Comparison of ENCODE assay signal across 11 cellular contexts in genomic region chr16:67406628-67407027, GRCh38. TPM values are rescaled to one million over a fixed set of nuclear protein-coding genes. Genes with fewer than 3 reads are reported as not detected.
DNase-seq lines count a peak whose midpoint lies in the region; ATAC-seq and TF ChIP-seq lines count a peak whose summit lies in the region.
"Had no signal": no experiment of that assay in that cellular context is flagged by ENCODE, and none has a peak within 500 bp of the region (broad histone marks: within the 10 kb centered on the region; RNA-seq: fewer than 3 reads in every experiment).

No MANE protein-coding gene starts in this region.

- CTCF ChIA-PET in Calu3 (lab: Charles Lee): no interaction called here

- H3K27me3 ChIP-seq in iPS-15b (ENCODE audit: control insufficient read depth, insufficient read depth, low read length) (no peaks in the 10 kb centered on the region), suprapubic skin (no peaks in the 10 kb centered on the region)

- H3K36me3 Mint-ChIP-seq in Calu3 (ENCODE audit: insufficient read depth, unreplicated experiment) (peaks cover 37% of the 10 kb centered on the region), natural killer cell (no peaks in the 10 kb centered on the region)

- TF ChIP-seq POLR2A in suprapubic skin (IDR thresholded peaks at IDR 0.05): no peak

- no peaks in the 10 kb centered on the region for H3K9me3 ChIP-seq in iPS-15b (ENCODE audit: control insufficient read depth, insufficient read depth, low read length)
- H3K9me3 ChIP-seq in suprapubic skin: no peaks in the 10 kb centered on the region

- H3K27ac ChIP-seq in suprapubic skin: peak overlapping the region; percentile 93

- H3K4me1 ChIP-seq in iPS-15b (ENCODE audit: control insufficient read depth, insufficient read depth, low read length) (peaks cover 12% of the 10 kb centered on the region), suprapubic skin (peaks cover 60% of the 10 kb centered on the region)

- intact Hi-C loops in Calu3 (cut with micrococcal nuclease; ENCODE audit: unreplicated experiment) (no loop called here), natural killer cell (cut with micrococcal nuclease) (no loop called here)

- DNase-seq in HFF-Myc (ENCODE audit: extremely low read depth, low read depth): peak; percentile 92
- peak; percentile 64 to 80 for DNase-seq in cardiac fibroblast (ENCODE audit: low read depth in 2 of 2)
- no peak for DNase-seq in suprapubic skin (ENCODE audit: low spot score in 2 of 2)
- DNase-seq in Calu3: no peak
- no peak for DNase-seq in natural killer cell
- DNase-seq: activated CD4-positive, alpha-beta T cell treated with anti-CD3 and anti-CD28 coated beads, Interleukin-2, amount 10 ng/mL, durations not matched to agents 24 days and 14 days; RPMI8226; stimulated activated CD4-positive, alpha-beta T cell treated with anti-CD3 and anti-CD28 coated beads, Interleukin-12 subunit alpha, Interleukin-12 subunit beta, amount 100 ng/mL, for 4 hours had no signal

- H3K27ac Mint-ChIP-seq in Calu3 (ENCODE audit: unreplicated experiment) (no peak overlapping the region), natural killer cell (no peak overlapping the region)
- H3K27ac Mint-ChIP-seq: activated CD4-positive, alpha-beta T cell treated with anti-CD3 and anti-CD28 coated beads, Interleukin-2, amount 10 ng/mL, durations not matched to agents 24 days and 14 days had no signal

- H3K4me3 Mint-ChIP-seq in Calu3 (ENCODE audit: low read depth, unreplicated experiment) (no peak overlapping the region), natural killer cell (no peak overlapping the region)
- H3K4me3 Mint-ChIP-seq: activated CD4-positive, alpha-beta T cell treated with anti-CD3 and anti-CD28 coated beads, Interleukin-2, amount 10 ng/mL, durations not matched to agents 24 days and 14 days had no signal

- peaks cover 54% of the 10 kb centered on the region for H3K4me1 Mint-ChIP-seq in Calu3 (ENCODE audit: low read depth, unreplicated experiment)
- peaks cover 0 to 4% of the 10 kb centered on the region in 2 donors for H3K4me1 Mint-ChIP-seq in natural killer cell
- H3K4me1 Mint-ChIP-seq: activated CD4-positive, alpha-beta T cell treated with anti-CD3 and anti-CD28 coated beads, Interleukin-2, amount 10 ng/mL, durations not matched to agents 24 days and 14 days had no signal

- WGBS in suprapubic skin: 0% methylated on average over 1 of the region's 3 CpGs

- ATAC-seq in GM19395 (IDR thresholded peaks at IDR 0.05; ENCODE audit: unreplicated experiment): no peak
- ATAC-seq in GM21619 (IDR thresholded peaks at IDR 0.05; ENCODE audit: unreplicated experiment): no peak
- ATAC-seq in natural killer cell: no peak

- TF ChIP-seq EP300 in suprapubic skin (IDR thresholded peaks at IDR 0.05): no peak

- H3K4me3 ChIP-seq in HFF-Myc (replicated peaks; ENCODE audit: low read depth, low read length) (no peak overlapping the region), cardiac fibroblast (replicated peaks in 1 of 2; ENCODE audit: low read depth in 2 of 2, low read length in 2 of 2) (no peak overlapping the region), iPS-15b (ENCODE audit: low read depth, low read length) (no peak overlapping the region), suprapubic skin (no peak overlapping the region)

- no TSS peak for BruUV-seq in Calu3 (replicated peaks; lab: Mats Ljungman, UMichigan)

- no peak for TF ChIP-seq CTCF in HFF-Myc (IDR thresholded peaks at IDR 0.05; ENCODE audit: low read depth, low read length, missing control alignments)
- no peak for TF ChIP-seq CTCF in cardiac fibroblast (IDR thresholded peaks at IDR 0.05; ENCODE audit: low read depth, low read length)
- TF ChIP-seq CTCF in suprapubic skin (IDR thresholded peaks at IDR 0.05): no peak
- no peak for TF ChIP-seq CTCF in Calu3 (IDR thresholded peaks at IDR 0.05; ENCODE audit: unreplicated experiment)
- no peak for TF ChIP-seq CTCF in natural killer cell (IDR thresholded peaks at IDR 0.05)

- peak overlapping the region; percentile 12 for H3K9ac ChIP-seq in iPS-15b (ENCODE audit: low read depth, low read length)

- H3K36me3 ChIP-seq in iPS-15b (ENCODE audit: control insufficient read depth, insufficient read depth, low read length) (no peaks in the 10 kb centered on the region), suprapubic skin (no peaks in the 10 kb centered on the region)

- H3K27me3 Mint-ChIP-seq in Calu3 (ENCODE audit: unreplicated experiment): no peaks in the 10 kb centered on the region
- peaks cover 0 to 5% of the 10 kb centered on the region in 2 donors for H3K27me3 Mint-ChIP-seq in natural killer cell (ENCODE audit: low read depth in 2 of 2)

- H3K9me3 Mint-ChIP-seq in Calu3 (ENCODE audit: low read depth, unreplicated experiment) (no peaks in the 10 kb centered on the region), natural killer cell (no peaks in the 10 kb centered on the region)
- H3K9me3 Mint-ChIP-seq: activated CD4-positive, alpha-beta T cell treated with anti-CD3 and anti-CD28 coated beads, Interleukin-2, amount 10 ng/mL, durations not matched to agents 24 days and 14 days had no signal

RNA-seq across cellular contexts. Expression of gene ZDHHC1, which starts 9.6 kb away (rescaled TPM):
- 10 to 100 TPM; 14.0 to 31.0 (median 23.8) TPM for total RNA-seq in suprapubic skin
- 22.6 and 24.4 TPM in 2 replicates for total RNA-seq in Calu3 (2022)
- total RNA-seq in natural killer cell: 1 to 10 TPM in 2 of 3 donors, under 1 TPM in 1; 0.88 to 2.5 (median 1.8) TPM

RNA-seq across cellular contexts. Expression of gene TPPP3, which starts 13.3 kb away (rescaled TPM):
- total RNA-seq in suprapubic skin (100 to 1,000 TPM in 3 of 4 donors, 10 to 100 TPM in 1; 47.6 to 182 (median 121) TPM), Calu3 (2022) (8.5 and 8.8 TPM in 2 replicates), natural killer cell (1 to 10 TPM in 2 of 3 donors, under 1 TPM in 1; 0.66 to 3.0 (median 1.4) TPM)
- total RNA-seq: activated CD4-positive, alpha-beta T cell treated with anti-CD3 and anti-CD28 coated beads, Interleukin-2, amount 10 ng/mL, durations not matched to agents 24 days and 14 days had no signal

RNA-seq across cellular contexts. Expression of gene HSD11B2, which starts 24.3 kb away (rescaled TPM):
- total RNA-seq in suprapubic skin (100 to 1,000 TPM in 1 of 4 donors, 10 to 100 TPM in 3; 45.6 to 164 (median 69.1) TPM), Calu3 (2022) (10.2 and 10.8 TPM in 2 replicates), natural killer cell (not detected)

Comparison
In these comparisons a context has a peak if more than half of its experiments do, and no peak if none do; other contexts are left out.
1. DNase-seq: peak in HFF-Myc (single experiment) and cardiac fibroblast (2 of 2); none in suprapubic skin (0 of 2), Calu3 (single experiment) and natural killer cell (single experiment).